In the genomic region with DNA sequence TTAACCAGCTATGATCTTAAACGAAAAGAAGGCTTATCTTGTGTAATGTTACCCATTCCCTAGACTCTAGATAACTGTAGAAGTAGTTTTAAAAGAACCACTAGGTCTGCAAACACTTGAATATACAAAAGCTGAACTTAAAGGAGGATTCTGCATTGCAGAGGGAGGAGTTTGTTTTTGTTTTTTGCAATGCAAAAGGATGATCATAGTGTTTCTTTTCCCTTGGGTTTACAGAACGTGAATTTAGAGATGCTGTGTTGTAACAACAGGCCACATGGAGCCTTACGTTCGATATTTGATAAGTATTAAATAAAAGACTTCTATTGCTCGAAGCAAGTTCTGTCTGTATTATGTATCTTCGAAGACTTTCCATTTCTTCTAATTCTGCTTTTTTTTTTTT, we compare ENCODE assay signal across 9 cellular contexts.
DNase-seq lines count a peak whose midpoint lies in the region; ATAC-seq, FAIRE-seq and TF ChIP-seq lines count a peak whose summit lies in the region.
"Had no signal": no experiment of that assay in that cellular context is flagged by ENCODE, and none has a peak within 500 bp of the region (broad histone marks: within the 10 kb centered on the region; RNA-seq: fewer than 3 reads in every experiment).

No MANE protein-coding gene starts in this region.

- TF ChIP-seq CTCF in ascending aorta (IDR thresholded peaks at IDR 0.05) (no peak), kidney (IDR thresholded peaks at IDR 0.05; ENCODE audit: borderline replicate concordance, extremely low read depth, insufficient read depth) (no peak), testis (IDR thresholded peaks at IDR 0.05) (no peak)

- FAIRE-seq in kidney (lab: Jason Lieb, UNC) = no peak

- no peaks in the 10 kb centered on the region for H3K36me3 Mint-ChIP-seq in stimulated activated naive CD8-positive, alpha-beta T cell treated with anti-CD3 and anti-CD28 coated beads, Interleukin-15, Interleukin-2, amounts not matched to agents 100 ng/mL and 50 ng/mL, for 24 hours (ENCODE audit: low read depth)

- H3K27me3 ChIP-seq in ascending aorta (no peaks in the 10 kb centered on the region), testis (no peaks in the 10 kb centered on the region)

- 23 to 37% methylated on average over 6 of the region's 6 CpGs for WGBS in testis, 2 donors

- TF ChIP-seq POLR2A in testis (IDR thresholded peaks at IDR 0.05) = no peak

- no peaks in the 10 kb centered on the region for H3K36me3 ChIP-seq in ascending aorta
- no peaks in the 10 kb centered on the region for H3K36me3 ChIP-seq in kidney (ENCODE audit: control insufficient read depth in 1 of 2, insufficient read depth in 2 of 2, low read length in 2 of 2)
- H3K36me3 ChIP-seq in testis (ENCODE audit: low read depth, missing control alignments) = no peaks in the 10 kb centered on the region

- H3K4me1 Mint-ChIP-seq in stimulated activated naive CD8-positive, alpha-beta T cell treated with anti-CD3 and anti-CD28 coated beads, Interleukin-15, Interleukin-2, amounts not matched to agents 100 ng/mL and 50 ng/mL, for 24 hours (ENCODE audit: low read depth) = peaks cover 13% of the 10 kb centered on the region

- peak overlapping the region in 1 of 2 donors; percentile 94 for H3K27ac ChIP-seq in ascending aorta
- H3K27ac ChIP-seq in kidney (ENCODE audit: low read depth in 2 of 2, low read length in 2 of 2) = no peak overlapping the region
- H3K27ac ChIP-seq in testis = no peak overlapping the region

- ATAC-seq in stimulated activated naive CD8-positive, alpha-beta T cell treated with anti-CD3 and anti-CD28 coated beads, Interleukin-15, Interleukin-2, amounts not matched to agents 100 U/mL and 50 U/mL, for 24 hours = no peak
- ATAC-seq in HG03095 (IDR thresholded peaks at IDR 0.05; ENCODE audit: unreplicated experiment) (no peak), HG02938 (IDR thresholded peaks at IDR 0.05; ENCODE audit: unreplicated experiment) (no peak)

- no peak for DNase-seq in stimulated activated naive CD8-positive, alpha-beta T cell treated with anti-CD3 and anti-CD28 coated beads, Interleukin-15, Interleukin-2, amounts not matched to agents 100 U/mL and 50 U/mL, for 24 hours
- DNase-seq in ascending aorta (ENCODE audit: low spot score in 2 of 2) (no peak), kidney (no peak), COLO668 (lab: John Stamatoyannopoulos, UW; ENCODE audit: unreplicated experiment) (no peak), testis (no peak)
- DNase-seq: NCI-H1930 had no signal

- H3K9me3 ChIP-seq in ascending aorta (no peaks in the 10 kb centered on the region), kidney (ENCODE audit: control insufficient read depth in 1 of 2, low read length in 2 of 2) (no peaks in the 10 kb centered on the region), testis (no peaks in the 10 kb centered on the region)

- H3K4me1 ChIP-seq in ascending aorta = peaks cover 0 to 13% of the 10 kb centered on the region in 2 donors
- peaks cover 4 to 15% of the 10 kb centered on the region in 2 donors for H3K4me1 ChIP-seq in kidney (ENCODE audit: control insufficient read depth in 1 of 2, insufficient read depth in 1 of 2, low read depth in 1 of 2, low read length in 2 of 2)
- H3K4me1 ChIP-seq in testis = peaks cover 8% of the 10 kb centered on the region

- H3K4me3 ChIP-seq in ascending aorta (peak overlapping the region; percentile 78 to 97), kidney (ENCODE audit: low read length in 2 of 2) (peak overlapping the region; percentile 71 to 76), testis (no peak overlapping the region)

- intact Hi-C loops in ascending aorta (cut with DNase I) = loop anchor here (5.0 to 10.0 kb wide), 4 partner anchors 90 to 1792 kb away; partner anchors contain the start of genes FTO, RBL2 and RPGRIP1L
- intact Hi-C loops in kidney (cut with DNase I) = no loop called here
- intact Hi-C loops in testis (cut with DNase I; ENCODE audit: low total_unique reads) = loop anchor here (5.0 kb wide), 1 partner anchor 40 kb away; no protein-coding TSS in a partner anchor

- no peaks in the 10 kb centered on the region for H3K9me3 Mint-ChIP-seq in stimulated activated naive CD8-positive, alpha-beta T cell treated with anti-CD3 and anti-CD28 coated beads, Interleukin-15, Interleukin-2, amounts not matched to agents 100 ng/mL and 50 ng/mL, for 24 hours

- peaks cover 3% of the 10 kb centered on the region for H3K27me3 Mint-ChIP-seq in stimulated activated naive CD8-positive, alpha-beta T cell treated with anti-CD3 and anti-CD28 coated beads, Interleukin-15, Interleukin-2, amounts not matched to agents 100 ng/mL and 50 ng/mL, for 24 hours

- no peak overlapping the region for H3K9ac ChIP-seq in kidney (ENCODE audit: low read length in 2 of 2)

- H3K27ac Mint-ChIP-seq in stimulated activated naive CD8-positive, alpha-beta T cell treated with anti-CD3 and anti-CD28 coated beads, Interleukin-15, Interleukin-2, amounts not matched to agents 100 ng/mL and 50 ng/mL, for 24 hours = no peak overlapping the region

- peak overlapping the region; percentile 84 for H3K4me3 Mint-ChIP-seq in stimulated activated naive CD8-positive, alpha-beta T cell treated with anti-CD3 and anti-CD28 coated beads, Interleukin-15, Interleukin-2, amounts not matched to agents 100 ng/mL and 50 ng/mL, for 24 hours

Comparison
In these comparisons a context has a peak if more than half of its experiments do, and no peak if none do; other contexts are left out.
1. H3K4me3 ChIP-seq: peak in ascending aorta (2 of 2) and kidney (2 of 2); none in testis (0 of 2).